8 cellular contexts compared by ENCODE assay signal in genomic region chr5:129094924-129095797, GRCh38. TPM values are rescaled to one million over a fixed set of nuclear protein-coding genes. Genes with fewer than 3 reads are reported as not detected.
A peak's percentile ranks its signal among the peaks of the same experiment; 100 is the strongest.
DNase-seq lines count a peak whose midpoint lies in the region; ATAC-seq and TF ChIP-seq lines count a peak whose summit lies in the region.

No MANE protein-coding gene starts in this region.

- H2BK5ac ChIP-seq in neuronal stem cell (ENCODE audit: low read length): peak overlapping the region; percentile 92

- TF ChIP-seq POLR2A in gastroesophageal sphincter (IDR thresholded peaks at IDR 0.05) (no peak), thyroid gland (IDR thresholded peaks at IDR 0.05) (no peak)

- H2BK120ac ChIP-seq in neuronal stem cell (ENCODE audit: low read depth, low read length): peak overlapping the region; percentile 87

- H3K27me3 Mint-ChIP-seq in activated T-helper 2 cell treated with anti-CD3 and anti-CD28 coated beads, Interferon-gamma antibody, Interleukin-2, Interleukin-4, amounts not matched to agents 10 μg/mL and 5 μg/mL and 100 μg/mL, durations not matched to agents 14 hours and 24 hours and 36 hours (ENCODE audit: low read depth): peaks cover 21% of the 10 kb centered on the region

- intact Hi-C loops in activated T-helper 2 cell treated with anti-CD3 and anti-CD28 coated beads, Interferon-gamma antibody, Interleukin-2, Interleukin-4, amounts not matched to agents 10 μg/mL and 5 μg/mL and 100 μg/mL, durations not matched to agents 14 hours and 24 hours and 36 hours (cut with micrococcal nuclease): loop anchor here (2.0 to 5.0 kb wide), 2 partner anchors 32 to 1008 kb away; no protein-coding TSS in a partner anchor
- intact Hi-C loops in thyroid gland (cut with DNase I): no loop called here

- H3K4me1 ChIP-seq in NT2/D1 (ENCODE audit: insufficient read depth, insufficient read length) (no peaks in the 10 kb centered on the region), gastroesophageal sphincter (peaks cover 0 to 50% (median 3%) of the 10 kb centered on the region in 3 donors), neuronal stem cell (ENCODE audit: control insufficient read depth in 2 of 2, insufficient read depth in 1 of 2, low read depth in 1 of 2, low read length in 2 of 2) (peaks cover 4 to 11% of the 10 kb centered on the region in 2 donors), thyroid gland (peaks cover 3 to 9% of the 10 kb centered on the region in 2 donors)

- TF ChIP-seq EP300 in gastroesophageal sphincter (IDR thresholded peaks at IDR 0.05): no peak

- peak overlapping the region; percentile 79 for H3K14ac ChIP-seq in neuronal stem cell (ENCODE audit: low read length)

- H3K18ac ChIP-seq in neuronal stem cell (ENCODE audit: low read length): peak overlapping the region; percentile 98

- H3K27ac ChIP-seq in gastroesophageal sphincter: peak overlapping the region; percentile 63 to 95 (median 94)
- H3K27ac ChIP-seq in neuronal stem cell (replicated peaks; ENCODE audit: low read length): peak overlapping the region; percentile 63
- H3K27ac ChIP-seq in thyroid gland: peak overlapping the region; percentile 69 to 87 (median 71)

- H3K4ac ChIP-seq in neuronal stem cell (ENCODE audit: low read length): no peak overlapping the region

- H3K4me3 ChIP-seq in NT2/D1 (ENCODE audit: insufficient read length, low read depth) (peak overlapping the region; percentile 93), gastroesophageal sphincter (peak overlapping the region; percentile 66 to 86), neuronal stem cell (ENCODE audit: low read length in 2 of 2) (peak overlapping the region; percentile 100), thyroid gland (replicated peaks in 1 of 3) (peak overlapping the region; percentile 66 to 97 (median 86))

- H3K4me3 Mint-ChIP-seq in activated T-helper 2 cell treated with anti-CD3 and anti-CD28 coated beads, Interferon-gamma antibody, Interleukin-2, Interleukin-4, amounts not matched to agents 10 μg/mL and 5 μg/mL and 100 μg/mL, durations not matched to agents 14 hours and 24 hours and 36 hours (ENCODE audit: low read depth): peak overlapping the region; percentile 78

- H3K9me3 Mint-ChIP-seq in activated T-helper 2 cell treated with anti-CD3 and anti-CD28 coated beads, Interferon-gamma antibody, Interleukin-2, Interleukin-4, amounts not matched to agents 10 μg/mL and 5 μg/mL and 100 μg/mL, durations not matched to agents 14 hours and 24 hours and 36 hours: no peaks in the 10 kb centered on the region

- no peak overlapping the region for H2AK5ac ChIP-seq in neuronal stem cell (ENCODE audit: low read depth, low read length)

- peak; percentile 65 for ATAC-seq in GM18907 (IDR thresholded peaks at IDR 0.05; ENCODE audit: unreplicated experiment)
- peak; percentile 28 for ATAC-seq in HG03103 (IDR thresholded peaks at IDR 0.05; ENCODE audit: low read depth, unreplicated experiment)
- peak; percentile 65 for ATAC-seq in gastroesophageal sphincter

- H3K4me2 ChIP-seq in neuronal stem cell (ENCODE audit: insufficient read depth, low read length, poor library complexity, severe bottlenecking): peak overlapping the region; percentile 69

- H3K9me3 ChIP-seq in NT2/D1 (ENCODE audit: insufficient read depth, low read length): no peaks in the 10 kb centered on the region
- H3K9me3 ChIP-seq in gastroesophageal sphincter: no peaks in the 10 kb centered on the region
- no peaks in the 10 kb centered on the region for H3K9me3 ChIP-seq in neuronal stem cell (replicated peaks in 1 of 2; ENCODE audit: control insufficient read depth in 2 of 2, insufficient read depth in 1 of 2, low read depth in 1 of 2, low read length in 2 of 2)
- no peaks in the 10 kb centered on the region for H3K9me3 ChIP-seq in thyroid gland

- H3K23ac ChIP-seq in neuronal stem cell (ENCODE audit: low read depth, low read length, poor library complexity): peak overlapping the region; percentile 98

- H4K8ac ChIP-seq in neuronal stem cell (ENCODE audit: low read depth, low read length): no peak overlapping the region

- H2AFZ ChIP-seq in neuronal stem cell (ENCODE audit: low read length): peak overlapping the region; percentile 96

- no peaks in the 10 kb centered on the region for H3K36me3 Mint-ChIP-seq in activated T-helper 2 cell treated with anti-CD3 and anti-CD28 coated beads, Interferon-gamma antibody, Interleukin-2, Interleukin-4, amounts not matched to agents 10 μg/mL and 5 μg/mL and 100 μg/mL, durations not matched to agents 14 hours and 24 hours and 36 hours (ENCODE audit: low read depth)

- no peaks in the 10 kb centered on the region for H3K27me3 ChIP-seq in NT2/D1 (ENCODE audit: insufficient read depth, insufficient read length)
- H3K27me3 ChIP-seq in gastroesophageal sphincter: no peaks in the 10 kb centered on the region
- H3K27me3 ChIP-seq in neuronal stem cell (ENCODE audit: control insufficient read depth in 3 of 3, insufficient read depth in 3 of 3, low read depth in 1 of 3, low read length in 3 of 3): peaks cover 0 to 28% (median 0%) of the 10 kb centered on the region in 3 experiments
- no peaks in the 10 kb centered on the region for H3K27me3 ChIP-seq in thyroid gland

- no peak overlapping the region for H4K91ac ChIP-seq in neuronal stem cell (ENCODE audit: low read depth, low read length, poor library complexity)

- H3K36me3 ChIP-seq in NT2/D1 (ENCODE audit: insufficient read depth, insufficient read length, low read length): peaks cover 5% of the 10 kb centered on the region
- H3K36me3 ChIP-seq in gastroesophageal sphincter: no peaks in the 10 kb centered on the region
- peaks cover 0 to 3% of the 10 kb centered on the region in 2 donors for H3K36me3 ChIP-seq in neuronal stem cell (replicated peaks in 1 of 2; ENCODE audit: control insufficient read depth in 2 of 2, insufficient read depth in 2 of 2, low read length in 2 of 2)
- no peaks in the 10 kb centered on the region for H3K36me3 ChIP-seq in thyroid gland

- TF ChIP-seq CTCF in gastroesophageal sphincter (IDR thresholded peaks at IDR 0.05): no peak
- no peak for TF ChIP-seq CTCF in thyroid gland (IDR thresholded peaks at IDR 0.05)

- H2BK12ac ChIP-seq in neuronal stem cell (ENCODE audit: low read length): peak overlapping the region; percentile 96

- H3K9ac ChIP-seq in NT2/D1 (ENCODE audit: insufficient read length, low read depth) (peak overlapping the region; percentile 96), neuronal stem cell (ENCODE audit: low read depth, low read length, poor library complexity) (peak overlapping the region; percentile 97)

- DNase-seq in Ammon's horn (ENCODE audit: low spot score) (peak; percentile 45), NT2/D1 (ENCODE audit: low read depth, low spot score) (peak; percentile 2), neuronal stem cell (ENCODE audit: low spot score) (peak; percentile 42), thyroid gland (peak; percentile 66 to 69)
- DNase-seq in activated T-helper 2 cell treated with anti-CD3 and anti-CD28 coated beads, Interferon-gamma antibody, Interleukin-2, Interleukin-4, amounts not matched to agents 10 μg/mL and 5 μg/mL and 100 μg/mL, durations not matched to agents 14 hours and 24 hours and 36 hours (ENCODE audit: low spot score): peak; percentile 39

- peak overlapping the region; percentile 48 for H3K27ac Mint-ChIP-seq in activated T-helper 2 cell treated with anti-CD3 and anti-CD28 coated beads, Interferon-gamma antibody, Interleukin-2, Interleukin-4, amounts not matched to agents 10 μg/mL and 5 μg/mL and 100 μg/mL, durations not matched to agents 14 hours and 24 hours and 36 hours

- 0 to 4% methylated on average over 1 to 5 of the region's 58 CpGs for WGBS in gastroesophageal sphincter (ENCODE audit: low coverage in 1 of 2), 2 donors
- WGBS in neuronal stem cell (ENCODE audit: extremely low coverage in 2 of 2, insufficient read length in 2 of 2, insufficient replicate concordance in 1 of 2), 2 donors: no CpG with 5 or more reads among the region's 58 CpGs
- 2 to 3% methylated on average over 18 to 20 of the region's 58 CpGs for WGBS in thyroid gland, 2 donors

- H3K4me1 Mint-ChIP-seq in activated T-helper 2 cell treated with anti-CD3 and anti-CD28 coated beads, Interferon-gamma antibody, Interleukin-2, Interleukin-4, amounts not matched to agents 10 μg/mL and 5 μg/mL and 100 μg/mL, durations not matched to agents 14 hours and 24 hours and 36 hours (ENCODE audit: low read depth): peaks cover 24% of the 10 kb centered on the region

- peaks cover 3% of the 10 kb centered on the region for H3K79me1 ChIP-seq in neuronal stem cell (ENCODE audit: low read depth, low read length)

- no peak overlapping the region for H2BK15ac ChIP-seq in neuronal stem cell (ENCODE audit: low read length)

RNA-seq across cellular contexts. Expression of gene ISOC1, which starts 0.6 kb away (rescaled TPM):
- 26.6 and 28.1 TPM in 2 replicates for total RNA-seq in activated T-helper 2 cell treated with anti-CD3 and anti-CD28 coated beads, Interferon-gamma antibody, Interleukin-2, Interleukin-4, amounts not matched to agents 10 μg/mL and 5 μg/mL and 100 μg/mL, durations not matched to agents 14 hours and 24 hours and 36 hours
- total RNA-seq in gastroesophageal sphincter (100 to 1,000 TPM in 1 of 4 donors, 10 to 100 TPM in 3; 31.2 to 149 (median 82.5) TPM), thyroid gland (10 to 100 TPM; 18.1 to 45.1 (median 26.2) TPM)
- polyA plus RNA-seq in neuronal stem cell (2013, experiment 1 of 2): 20.4 TPM
- 19.9 TPM for polyA plus RNA-seq in neuronal stem cell (2013, experiment 2 of 2)

Comparison
In these comparisons a context has a peak if more than half of its experiments do, and no peak if none do; other contexts are left out.
1. Peak in every context shown above with its lines: DNase-seq, ATAC-seq, H3K4me3 ChIP-seq and H3K27ac ChIP-seq.
2. DNase-seq: peak in every context shown above with its lines; median percentile 68 in thyroid gland; 45 in Ammon's horn; 42 in neuronal stem cell; 39 in activated T-helper 2 cell treated with anti-CD3 and anti-CD28 coated beads, Interferon-gamma antibody, Interleukin-2, Interleukin-4, amounts not matched to agents 10 μg/mL and 5 μg/mL and 100 μg/mL, durations not matched to agents 14 hours and 24 hours and 36 hours; 2 in NT2/D1.